15 cellular contexts compared by ENCODE assay signal in genomic region chr7:143047327-143047726, GRCh38. TPM values are rescaled to one million over a fixed set of nuclear protein-coding genes. Genes with fewer than 3 reads are reported as not detected.
"Had no signal": no experiment of that assay in that cellular context is flagged by ENCODE, and none has a peak within 500 bp of the region (broad histone marks: within the 10 kb centered on the region; RNA-seq: fewer than 3 reads in every experiment).

No MANE protein-coding gene starts in this region.

- DNase-seq: activated CD4-positive, alpha-beta T cell treated with anti-CD3 and anti-CD28 coated beads for 36 hours; activated CD8-positive, alpha-beta memory T cell treated with anti-CD3 and anti-CD28 coated beads, Interleukin-2, amount 50 U/mL, for 4 hours; activated CD8-positive, alpha-beta T cell treated with anti-CD3 and anti-CD28 coated beads for 36 hours; activated naive CD4-positive, alpha-beta T cell; aorta; esophagus squamous epithelium; head of caudate nucleus; left colon; psoas muscle; sigmoid colon; stimulated activated naive CD4-positive, alpha-beta T cell; substantia nigra; T-helper 9 cell; transverse colon had no signal

- ATAC-seq: activated CD4-positive, alpha-beta T cell treated with anti-CD3 and anti-CD28 coated beads for 36 hours; activated CD8-positive, alpha-beta T cell treated with anti-CD3 and anti-CD28 coated beads for 36 hours; left colon; natural killer cell treated with Interleukin-12 subunit alpha and Interleukin-12 subunit beta and Interleukin-15 and Interleukin-18, amount 100 ng/mL, for 72 hours; psoas muscle had no signal

RNA-seq across cellular contexts. Expression of gene OR6V1, which starts 4.8 kb away (rescaled TPM):
- polyA plus RNA-seq: aorta, psoas muscle, sigmoid colon had no signal

RNA-seq across cellular contexts. Expression of gene OR9A2, which starts 20.4 kb away (rescaled TPM):
- polyA plus RNA-seq: aorta, psoas muscle, sigmoid colon had no signal
